In genomic region chr19:55407625-55408319, GRCh38 we compare ENCODE assay signal across 1 cellular context.
TF ChIP-seq lines count a peak whose summit lies in the region.

Gene UBE2S (minus strand): TSS chr19:55407788. CDS start chr19:55407589, 199 bp downstream.

TF ChIP-seq in GM12878, 131 proteins besides CTCF, POLR2A, EP300 and RAD21 (continued from another document and continues in another):
- TF ChIP-seq CEBPZ (IDR thresholded peaks at IDR 0.05; ENCODE audit: low read depth, low read length) = no peak
- no peak for TF ChIP-seq BCLAF1 (IDR thresholded peaks at IDR 0.05)
- TF ChIP-seq ASH2L (IDR thresholded peaks at IDR 0.05; ENCODE audit: borderline replicate concordance, low read depth) = no peak
- TF ChIP-seq MEF2A (IDR thresholded peaks at IDR 0.05; ENCODE audit: insufficient read depth, low read depth, low read length) = 0 out of 2 replicates have a peak, but pooled peaks have one; percentile 25
- TF ChIP-seq HSF1 (IDR thresholded peaks at IDR 0.05; ENCODE audit: low read depth, low read length) = no peak
- peak; percentile 96 for TF ChIP-seq POLR2AphosphoS2 (IDR thresholded peaks at IDR 0.05; ENCODE audit: low read depth, low read length)
- TF ChIP-seq SMAD1 (IDR thresholded peaks at IDR 0.05; ENCODE audit: low read depth, partially characterized antibody) = peak; percentile 31
- no peak for TF ChIP-seq MTA3 (IDR thresholded peaks at IDR 0.05; ENCODE audit: borderline replicate concordance, low read length)
- TF ChIP-seq TAF1 (IDR thresholded peaks at IDR 0.05; ENCODE audit: borderline replicate concordance, low read depth, low read length) = peak; percentile 95
- 0 out of 2 replicates have a peak, but pooled peaks have one; percentile 36 for TF ChIP-seq ELK1 (IDR thresholded peaks at IDR 0.05; ENCODE audit: low read depth, low read length)
- no peak for TF ChIP-seq IRF5 (IDR thresholded peaks at IDR 0.05; ENCODE audit: borderline replicate concordance)
- peak; percentile 73; the same call in 1 of the 2 replicates for TF ChIP-seq RB1 (IDR thresholded peaks at IDR 0.05; ENCODE audit: borderline replicate concordance)
- peak; percentile 47; the same call in 1 of the 2 replicates for TF ChIP-seq ZBTB11 (CRISPR knock-in tag; IDR thresholded peaks at IDR 0.05)
- no peak for TF ChIP-seq ZNF622 (IDR thresholded peaks at IDR 0.05)
- TF ChIP-seq RELB (IDR thresholded peaks at IDR 0.05; ENCODE audit: low read depth) = no peak
- TF ChIP-seq CBX3 (IDR thresholded peaks at IDR 0.05; ENCODE audit: borderline replicate concordance, low read depth) = no peak
- TF ChIP-seq ZZZ3 (IDR thresholded peaks at IDR 0.05; ENCODE audit: control insufficient read depth, insufficient read length, low read depth) = no peak
- TF ChIP-seq MYC (IDR thresholded peaks at IDR 0.05; ENCODE audit: insufficient read depth, insufficient read length, insufficient replicate concordance, low read length, severe bottlenecking) = no peak
- TF ChIP-seq ZBTB40 (IDR thresholded peaks at IDR 0.05; ENCODE audit: borderline replicate concordance) = no peak
- TF ChIP-seq CBX5 (IDR thresholded peaks at IDR 0.05; ENCODE audit: low read depth) = no peak
- no peak for TF ChIP-seq PRDM15 (CRISPR knock-in tag; IDR thresholded peaks at IDR 0.05)
- peak; percentile 86 for TF ChIP-seq FOXM1 (IDR thresholded peaks at IDR 0.05; ENCODE audit: low read depth, low read length)
- TF ChIP-seq ZNF274 (IDR thresholded peaks at IDR 0.05; ENCODE audit: insufficient read depth, insufficient read length) = no peak
- TF ChIP-seq LARP7 (IDR thresholded peaks at IDR 0.05) = peak; percentile 98; the same call in 1 of the 2 replicates
- TF ChIP-seq MYB (IDR thresholded peaks at IDR 0.05; ENCODE audit: borderline replicate concordance, low read depth, low read length) = no peak
